In the genomic region with DNA sequence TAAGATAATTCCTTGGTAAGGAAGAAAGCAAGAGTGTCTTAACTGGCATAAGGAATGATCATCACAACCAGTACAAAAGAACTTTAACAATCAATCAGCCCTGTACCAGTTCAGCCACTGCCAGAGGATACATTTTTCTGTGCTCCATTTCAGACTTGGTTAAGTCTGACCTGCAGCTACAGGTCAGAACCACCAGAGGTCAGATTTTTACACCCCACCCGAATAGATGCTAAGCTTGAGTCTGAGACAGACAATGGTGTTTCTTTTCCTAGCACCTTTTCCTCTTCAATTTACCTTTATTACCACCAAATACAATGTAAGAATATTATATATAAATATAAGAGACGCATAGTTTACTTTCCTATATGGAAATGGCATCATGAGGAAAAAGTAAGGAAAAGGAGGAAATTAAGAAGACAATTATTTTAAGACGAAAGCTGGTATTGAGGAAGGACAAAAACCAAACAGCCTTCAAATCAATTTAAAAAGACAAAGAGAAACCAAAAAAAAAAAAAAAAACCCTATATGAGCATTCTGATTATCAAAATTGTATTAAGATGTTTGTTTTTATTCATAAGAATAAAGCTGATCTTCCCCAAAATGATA, we compare ENCODE assay signal across 8 cellular contexts.
A peak's percentile ranks its signal among the peaks of the same experiment; 100 is the strongest.
DNase-seq lines count a peak whose midpoint lies in the region; ATAC-seq and FAIRE-seq lines count a peak whose summit lies in the region.

No MANE protein-coding gene starts in this region.

- DNase-seq in HT-29 (ENCODE audit: low spot score) (peak; percentile 50), SW480 (ENCODE audit: low spot score) (peak; percentile 53), globus pallidus (ENCODE audit: low spot score) (peak; percentile 52), retina (peak; percentile 56), activated gamma-delta T cell treated with Interleukin-2 at 50 U/mL for 16 hours (no peak)

- FAIRE-seq in A204.1 (lab: Jason Lieb, UNC) (peak; percentile 46), G401.6 (lab: Jason Lieb, UNC) (peak; percentile 90)

- ATAC-seq in GM21786 (IDR thresholded peaks at IDR 0.05; ENCODE audit: unreplicated experiment), result peak; percentile 89
